Comparison of ENCODE assay signal across 8 cellular contexts in the genomic region with DNA sequence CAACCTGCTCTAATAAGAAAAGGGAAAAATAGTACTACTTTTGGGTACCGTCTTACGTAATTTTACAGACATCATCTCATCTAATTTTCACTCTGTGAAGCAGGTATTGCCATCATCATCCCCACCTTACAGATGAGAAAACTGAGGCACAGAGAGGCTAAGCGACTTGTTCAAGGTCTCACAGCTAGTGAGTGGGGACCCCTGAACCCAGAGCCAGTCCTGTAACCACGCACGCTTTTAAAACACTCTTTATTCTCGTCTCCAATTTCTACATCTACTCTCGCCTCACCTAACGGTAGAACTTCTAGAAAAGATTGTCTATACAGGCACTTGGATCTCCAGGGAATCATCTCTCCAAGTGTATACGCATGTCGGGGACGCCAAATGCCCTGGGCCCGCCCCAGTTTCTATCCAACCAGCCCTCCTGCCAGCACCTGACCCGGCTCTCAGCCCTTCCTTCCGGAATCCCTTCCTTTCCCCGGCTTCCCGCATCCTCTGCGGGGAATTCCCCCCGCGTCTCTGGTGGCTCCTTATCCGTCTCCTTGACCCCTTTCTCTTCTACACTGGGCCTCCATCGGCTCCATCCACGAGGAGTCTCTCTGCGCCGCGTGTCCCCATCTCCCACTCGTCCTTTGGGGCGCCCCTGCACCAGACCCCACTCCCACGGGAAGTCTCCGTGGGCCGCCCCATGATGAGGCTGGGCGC. TPM values are rescaled to one million over a fixed set of nuclear protein-coding genes. Genes with fewer than 3 reads are reported as not detected.
DNase-seq lines count a peak whose midpoint lies in the region; ATAC-seq and TF ChIP-seq lines count a peak whose summit lies in the region.

No MANE protein-coding gene starts in this region.

- H3K27ac Mint-ChIP-seq in naive thymus-derived CD8-positive, alpha-beta T cell: peak overlapping the region; percentile 95 to 100 (median 98)

- H3K36me3 Mint-ChIP-seq in naive thymus-derived CD8-positive, alpha-beta T cell: peaks cover 0 to 14% (median 11%) of the 10 kb centered on the region in 3 donors

- H3K4me3 Mint-ChIP-seq in naive thymus-derived CD8-positive, alpha-beta T cell: peak overlapping the region; percentile 92 to 97 (median 94)

- peaks cover 43 to 90% (median 84%) of the 10 kb centered on the region in 4 donors for H3K4me1 Mint-ChIP-seq in naive thymus-derived CD8-positive, alpha-beta T cell

- peak overlapping the region; percentile 78 for H3K4me3 ChIP-seq in epithelial cell of proximal tubule (ENCODE audit: low read depth, low read length)

- DNase-seq in DMS79 treated with DMSO at 0.1 percent for 48 hours (lab: John Stamatoyannopoulos, UW): peak; percentile 23
- DNase-seq in DMS79 (lab: John Stamatoyannopoulos, UW): no peak
- DNase-seq in T-helper 22 cell (ENCODE audit: low read depth): peak; percentile 51
- DNase-seq in epithelial cell of proximal tubule (ENCODE audit: low read depth): no peak
- DNase-seq in naive thymus-derived CD8-positive, alpha-beta T cell: peak in 3 of 10 donors; percentile 20 to 54 (median 46)
- no peak for DNase-seq in AG08396 (ENCODE audit: low spot score)

- POLR2A ChIA-PET in naive thymus-derived CD8-positive, alpha-beta T cell (lab: Charles Lee): interaction anchor here (0.5 to 37.3 kb wide), 11 partner anchors 10 to 274 kb away, joined by 3 to 1842 read pairs (median 5); a partner anchor contains a TSS

- no peaks in the 10 kb centered on the region for H3K9me3 Mint-ChIP-seq in naive thymus-derived CD8-positive, alpha-beta T cell

- peak in 1 of 2 donors; percentile 0 for ATAC-seq in naive thymus-derived CD8-positive, alpha-beta T cell
- ATAC-seq in HG03097 (IDR thresholded peaks at IDR 0.05; ENCODE audit: low FRiP score, unreplicated experiment) (no peak), HG02852 (IDR thresholded peaks at IDR 0.05; ENCODE audit: unreplicated experiment) (no peak)

- no peak for TF ChIP-seq CTCF in epithelial cell of proximal tubule (conservative IDR thresholded peaks at IDR 0.05; ENCODE audit: low read depth, low read length)

- no peaks in the 10 kb centered on the region for H3K27me3 Mint-ChIP-seq in naive thymus-derived CD8-positive, alpha-beta T cell

RNA-seq across cellular contexts. Expression of a gene that starts 1.6 kb away (rescaled TPM):
- total RNA-seq in epithelial cell of proximal tubule: 4.5 and 5.9 TPM in 2 replicates
- total RNA-seq in naive thymus-derived CD8-positive, alpha-beta T cell: 100 to 1,000 TPM; 125 to 126 TPM
- 1 to 10 TPM; 3.7 to 7.0 (median 4.9) TPM for polyA plus RNA-seq in naive thymus-derived CD8-positive, alpha-beta T cell

RNA-seq across cellular contexts. Expression of a gene that starts 51.2 kb away (rescaled TPM):
- total RNA-seq in epithelial cell of proximal tubule: 86.2 and 122 TPM in 2 replicates
- 100 to 1,000 TPM; 143 to 144 TPM for total RNA-seq in naive thymus-derived CD8-positive, alpha-beta T cell
- polyA plus RNA-seq in naive thymus-derived CD8-positive, alpha-beta T cell: 10 to 100 TPM in 1 of 3 donors, 1 to 10 TPM in 2; 6.3 to 11.8 (median 9.4) TPM

Comparison
In these comparisons a context has a peak if more than half of its experiments do, and no peak if none do; other contexts are left out.
1. DNase-seq: peak in DMS79 treated with DMSO at 0.1 percent for 48 hours (single experiment) and T-helper 22 cell (single experiment); none in DMS79 (single experiment), epithelial cell of proximal tubule (single experiment) and AG08396 (single experiment).
2. RNA of a gene that starts 1.6 kb away (total RNA-seq): 125 to 126 TPM in naive thymus-derived CD8-positive, alpha-beta T cell; 4.5 to 5.9 TPM in epithelial cell of proximal tubule; every median in the first group is over 10 times any median in the second.